ENCODE assay signal across 19 cellular contexts in genomic region chr1:172915276-172915675, GRCh38.
"Had no signal": no experiment of that assay in that cellular context is flagged by ENCODE, and none has a peak within 500 bp of the region (broad histone marks: within the 10 kb centered on the region; RNA-seq: fewer than 3 reads in every experiment).

No MANE protein-coding gene starts in this region.

- H3K79me2 ChIP-seq: parathyroid adenoma had no signal

- H2AFZ ChIP-seq: parathyroid adenoma had no signal

- H3K27me3 ChIP-seq: body of pancreas, tibial artery had no signal

- FAIRE-seq: frontal cortex, islet of Langerhans, TTC549, urothelium cell line had no signal

- H3K27ac ChIP-seq: parathyroid adenoma, tibial artery had no signal

- H3K36me3 ChIP-seq: tibial artery had no signal

- H3K4me3 ChIP-seq: body of pancreas, lung, tibial artery had no signal

- H3K4me1 ChIP-seq: parathyroid adenoma had no signal

- H3K9ac ChIP-seq: parathyroid adenoma had no signal

- DNase-seq: activated CD4-positive, alpha-beta T cell treated with anti-CD3 and anti-CD28 coated beads, Interleukin-2, amount 10 ng/mL, durations not matched to agents 24 days and 14 days; activated CD4-positive, CD25-positive, alpha-beta regulatory T cell; activated CD8-positive, alpha-beta memory T cell treated with anti-CD3 and anti-CD28 coated beads, Interleukin-2, amount 50 U/mL, for 4 hours; activated CD8-positive, alpha-beta T cell treated with anti-CD3 and anti-CD28 coated beads, Interleukin-2, amount 10 ng/mL, durations not matched to agents 7 days and 5 days; activated effector memory CD4-positive, alpha-beta T cell treated with anti-CD3 and anti-CD28 coated beads, Interleukin-2, amount 50 U/mL, for 16 hours; activated T-cell treated with anti-CD3 and anti-CD28 coated beads, Interleukin-2, amount 50 U/mL, for 48 hours; body of pancreas; effector CD8-positive, alpha-beta T cell; naive B cell; stimulated activated CD4-positive, alpha-beta T cell treated with anti-CD3 and anti-CD28 coated beads, Interleukin-4, amount 100 ng/mL, for 1 hour; stimulated activated naive B cell treated with anti-CD40 and anti-IgM and Interleukin-4, amounts not matched to agents 10 μg/mL and 1 μg/mL and 100 μg/mL, for 72 hours; T-helper 2 cell; tibial artery had no signal
